In the genomic region with DNA sequence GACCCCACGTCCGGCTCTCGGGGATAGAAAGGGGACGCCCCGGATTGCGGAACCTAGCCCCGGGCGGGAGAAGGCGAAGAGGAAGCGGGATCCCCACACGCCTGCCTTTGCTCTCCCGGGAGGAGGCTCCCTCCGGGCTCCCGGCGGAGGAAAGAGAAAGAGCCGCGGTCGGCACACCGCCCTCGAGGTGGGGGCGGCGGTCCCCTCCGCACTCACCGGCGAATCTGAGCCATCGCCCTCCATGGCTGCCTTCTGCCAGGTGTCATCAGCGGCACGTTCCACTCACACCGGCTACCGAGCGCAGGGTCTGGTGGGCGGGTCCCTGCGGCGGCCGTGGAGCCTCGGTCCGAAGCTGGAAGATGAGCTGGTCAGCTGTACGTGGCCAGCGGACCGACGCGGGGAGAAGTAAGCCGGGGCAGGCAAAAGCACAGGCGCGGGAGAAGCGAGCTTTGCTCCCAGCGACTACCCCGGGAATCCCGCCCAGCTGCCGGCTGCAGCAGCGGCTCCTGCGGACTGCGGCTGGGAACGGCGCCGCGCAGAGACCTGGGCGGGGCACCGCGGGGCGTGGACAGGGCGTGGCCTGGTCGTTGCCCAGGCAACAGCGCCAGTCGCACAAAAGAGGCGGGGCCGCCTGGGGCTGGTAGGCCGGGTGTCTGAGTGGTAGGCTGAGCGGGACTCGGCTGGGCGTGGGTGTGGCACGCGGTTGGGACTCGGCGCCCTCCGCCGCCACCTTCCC, we compare ENCODE assay signal across 1 cellular context.
A peak's percentile ranks its signal among the peaks of the same experiment; 100 is the strongest.
TF ChIP-seq lines count a peak whose summit lies in the region.

A gene with protein sequence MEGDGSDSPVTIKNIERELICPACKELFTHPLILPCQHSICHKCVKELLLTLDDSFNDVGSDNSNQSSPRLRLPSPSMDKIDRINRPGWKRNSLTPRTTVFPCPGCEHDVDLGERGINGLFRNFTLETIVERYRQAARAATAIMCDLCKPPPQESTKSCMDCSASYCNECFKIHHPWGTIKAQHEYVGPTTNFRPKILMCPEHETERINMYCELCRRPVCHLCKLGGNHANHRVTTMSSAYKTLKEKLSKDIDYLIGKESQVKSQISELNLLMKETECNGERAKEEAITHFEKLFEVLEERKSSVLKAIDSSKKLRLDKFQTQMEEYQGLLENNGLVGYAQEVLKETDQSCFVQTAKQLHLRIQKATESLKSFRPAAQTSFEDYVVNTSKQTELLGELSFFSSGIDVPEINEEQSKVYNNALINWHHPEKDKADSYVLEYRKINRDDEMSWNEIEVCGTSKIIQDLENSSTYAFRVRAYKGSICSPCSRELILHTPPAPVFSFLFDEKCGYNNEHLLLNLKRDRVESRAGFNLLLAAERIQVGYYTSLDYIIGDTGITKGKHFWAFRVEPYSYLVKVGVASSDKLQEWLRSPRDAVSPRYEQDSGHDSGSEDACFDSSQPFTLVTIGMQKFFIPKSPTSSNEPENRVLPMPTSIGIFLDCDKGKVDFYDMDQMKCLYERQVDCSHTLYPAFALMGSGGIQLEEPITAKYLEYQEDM (minus strand): TSS at position 517 of the 736 bp plus-strand sequence. CDS start 274 bp downstream, at position 243.

TF ChIP-seq in HepG2, 621 proteins besides CTCF, POLR2A, EP300 and RAD21 (continued from another document and continues in another):
- TF ChIP-seq, protein P1, sequence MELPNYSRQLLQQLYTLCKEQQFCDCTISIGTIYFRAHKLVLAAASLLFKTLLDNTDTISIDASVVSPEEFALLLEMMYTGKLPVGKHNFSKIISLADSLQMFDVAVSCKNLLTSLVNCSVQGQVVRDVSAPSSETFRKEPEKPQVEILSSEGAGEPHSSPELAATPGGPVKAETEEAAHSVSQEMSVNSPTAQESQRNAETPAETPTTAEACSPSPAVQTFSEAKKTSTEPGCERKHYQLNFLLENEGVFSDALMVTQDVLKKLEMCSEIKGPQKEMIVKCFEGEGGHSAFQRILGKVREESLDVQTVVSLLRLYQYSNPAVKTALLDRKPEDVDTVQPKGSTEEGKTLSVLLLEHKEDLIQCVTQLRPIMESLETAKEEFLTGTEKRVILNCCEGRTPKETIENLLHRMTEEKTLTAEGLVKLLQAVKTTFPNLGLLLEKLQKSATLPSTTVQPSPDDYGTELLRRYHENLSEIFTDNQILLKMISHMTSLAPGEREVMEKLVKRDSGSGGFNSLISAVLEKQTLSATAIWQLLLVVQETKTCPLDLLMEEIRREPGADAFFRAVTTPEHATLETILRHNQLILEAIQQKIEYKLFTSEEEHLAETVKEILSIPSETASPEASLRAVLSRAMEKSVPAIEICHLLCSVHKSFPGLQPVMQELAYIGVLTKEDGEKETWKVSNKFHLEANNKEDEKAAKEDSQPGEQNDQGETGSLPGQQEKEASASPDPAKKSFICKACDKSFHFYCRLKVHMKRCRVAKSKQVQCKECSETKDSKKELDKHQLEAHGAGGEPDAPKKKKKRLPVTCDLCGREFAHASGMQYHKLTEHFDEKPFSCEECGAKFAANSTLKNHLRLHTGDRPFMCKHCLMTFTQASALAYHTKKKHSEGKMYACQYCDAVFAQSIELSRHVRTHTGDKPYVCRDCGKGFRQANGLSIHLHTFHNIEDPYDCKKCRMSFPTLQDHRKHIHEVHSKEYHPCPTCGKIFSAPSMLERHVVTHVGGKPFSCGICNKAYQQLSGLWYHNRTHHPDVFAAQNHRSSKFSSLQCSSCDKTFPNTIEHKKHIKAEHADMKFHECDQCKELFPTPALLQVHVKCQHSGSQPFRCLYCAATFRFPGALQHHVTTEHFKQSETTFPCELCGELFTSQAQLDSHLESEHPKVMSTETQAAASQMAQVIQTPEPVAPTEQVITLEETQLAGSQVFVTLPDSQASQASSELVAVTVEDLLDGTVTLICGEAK (IDR thresholded peaks at IDR 0.05), result no peak
- TF ChIP-seq, protein P1 (CRISPR knock-in tag; IDR thresholded peaks at IDR 0.05), result peak; percentile 84; the same call in 1 of the 2 replicates
- TF ChIP-seq ZNF549 (CRISPR knock-in tag; IDR thresholded peaks at IDR 0.05), result no peak
- no peak for TF ChIP-seq FOSL2 (CRISPR knock-in tag; IDR thresholded peaks at IDR 0.05)
- TF ChIP-seq PLRG1 (conservative IDR thresholded peaks at IDR 0.05), result no peak
- TF ChIP-seq POGZ (CRISPR knock-in tag; IDR thresholded peaks at IDR 0.05), result peak; percentile 74
- TF ChIP-seq NR1H2 (CRISPR knock-in tag; IDR thresholded peaks at IDR 0.05; ENCODE audit: borderline replicate concordance, low read depth), result no peak
- TF ChIP-seq PAX8 (CRISPR knock-in tag; IDR thresholded peaks at IDR 0.05; ENCODE audit: borderline replicate concordance), result no peak
- no peak for TF ChIP-seq FLYWCH1 (CRISPR knock-in tag; IDR thresholded peaks at IDR 0.05)
- no peak for TF ChIP-seq ZNF567 (CRISPR knock-in tag; IDR thresholded peaks at IDR 0.05; ENCODE audit: borderline replicate concordance)
- TF ChIP-seq ZKSCAN5 (CRISPR knock-in tag; IDR thresholded peaks at IDR 0.05), result no peak
- no peak for TF ChIP-seq ZNF3 (CRISPR knock-in tag; IDR thresholded peaks at IDR 0.05)
- TF ChIP-seq, protein P2, sequence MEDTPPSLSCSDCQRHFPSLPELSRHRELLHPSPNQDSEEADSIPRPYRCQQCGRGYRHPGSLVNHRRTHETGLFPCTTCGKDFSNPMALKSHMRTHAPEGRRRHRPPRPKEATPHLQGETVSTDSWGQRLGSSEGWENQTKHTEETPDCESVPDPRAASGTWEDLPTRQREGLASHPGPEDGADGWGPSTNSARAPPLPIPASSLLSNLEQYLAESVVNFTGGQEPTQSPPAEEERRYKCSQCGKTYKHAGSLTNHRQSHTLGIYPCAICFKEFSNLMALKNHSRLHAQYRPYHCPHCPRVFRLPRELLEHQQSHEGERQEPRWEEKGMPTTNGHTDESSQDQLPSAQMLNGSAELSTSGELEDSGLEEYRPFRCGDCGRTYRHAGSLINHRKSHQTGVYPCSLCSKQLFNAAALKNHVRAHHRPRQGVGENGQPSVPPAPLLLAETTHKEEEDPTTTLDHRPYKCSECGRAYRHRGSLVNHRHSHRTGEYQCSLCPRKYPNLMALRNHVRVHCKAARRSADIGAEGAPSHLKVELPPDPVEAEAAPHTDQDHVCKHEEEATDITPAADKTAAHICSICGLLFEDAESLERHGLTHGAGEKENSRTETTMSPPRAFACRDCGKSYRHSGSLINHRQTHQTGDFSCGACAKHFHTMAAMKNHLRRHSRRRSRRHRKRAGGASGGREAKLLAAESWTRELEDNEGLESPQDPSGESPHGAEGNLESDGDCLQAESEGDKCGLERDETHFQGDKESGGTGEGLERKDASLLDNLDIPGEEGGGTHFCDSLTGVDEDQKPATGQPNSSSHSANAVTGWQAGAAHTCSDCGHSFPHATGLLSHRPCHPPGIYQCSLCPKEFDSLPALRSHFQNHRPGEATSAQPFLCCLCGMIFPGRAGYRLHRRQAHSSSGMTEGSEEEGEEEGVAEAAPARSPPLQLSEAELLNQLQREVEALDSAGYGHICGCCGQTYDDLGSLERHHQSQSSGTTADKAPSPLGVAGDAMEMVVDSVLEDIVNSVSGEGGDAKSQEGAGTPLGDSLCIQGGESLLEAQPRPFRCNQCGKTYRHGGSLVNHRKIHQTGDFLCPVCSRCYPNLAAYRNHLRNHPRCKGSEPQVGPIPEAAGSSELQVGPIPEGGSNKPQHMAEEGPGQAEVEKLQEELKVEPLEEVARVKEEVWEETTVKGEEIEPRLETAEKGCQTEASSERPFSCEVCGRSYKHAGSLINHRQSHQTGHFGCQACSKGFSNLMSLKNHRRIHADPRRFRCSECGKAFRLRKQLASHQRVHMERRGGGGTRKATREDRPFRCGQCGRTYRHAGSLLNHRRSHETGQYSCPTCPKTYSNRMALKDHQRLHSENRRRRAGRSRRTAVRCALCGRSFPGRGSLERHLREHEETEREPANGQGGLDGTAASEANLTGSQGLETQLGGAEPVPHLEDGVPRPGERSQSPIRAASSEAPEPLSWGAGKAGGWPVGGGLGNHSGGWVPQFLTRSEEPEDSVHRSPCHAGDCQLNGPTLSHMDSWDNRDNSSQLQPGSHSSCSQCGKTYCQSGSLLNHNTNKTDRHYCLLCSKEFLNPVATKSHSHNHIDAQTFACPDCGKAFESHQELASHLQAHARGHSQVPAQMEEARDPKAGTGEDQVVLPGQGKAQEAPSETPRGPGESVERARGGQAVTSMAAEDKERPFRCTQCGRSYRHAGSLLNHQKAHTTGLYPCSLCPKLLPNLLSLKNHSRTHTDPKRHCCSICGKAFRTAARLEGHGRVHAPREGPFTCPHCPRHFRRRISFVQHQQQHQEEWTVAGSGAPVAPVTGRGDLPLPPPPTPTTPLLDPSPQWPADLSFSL (CRISPR knock-in tag; IDR thresholded peaks at IDR 0.05), result no peak
- peak; percentile 22; the same call in 1 of the 2 replicates for TF ChIP-seq YEATS2 (CRISPR knock-in tag; IDR thresholded peaks at IDR 0.05; ENCODE audit: borderline replicate concordance)
- TF ChIP-seq SIN3B (IDR thresholded peaks at IDR 0.05; ENCODE audit: low read length), result no peak
- peak; percentile 65; the same call in 1 of the 2 replicates for TF ChIP-seq ZNF790 (CRISPR knock-in tag; IDR thresholded peaks at IDR 0.05; ENCODE audit: borderline replicate concordance)
- TF ChIP-seq HCFC1 (IDR thresholded peaks at IDR 0.05; ENCODE audit: low read depth, low read length), result no peak
- TF ChIP-seq ZNF260 (CRISPR knock-in tag; IDR thresholded peaks at IDR 0.05; ENCODE audit: borderline replicate concordance, low read depth), result no peak
- TF ChIP-seq, protein P3, sequence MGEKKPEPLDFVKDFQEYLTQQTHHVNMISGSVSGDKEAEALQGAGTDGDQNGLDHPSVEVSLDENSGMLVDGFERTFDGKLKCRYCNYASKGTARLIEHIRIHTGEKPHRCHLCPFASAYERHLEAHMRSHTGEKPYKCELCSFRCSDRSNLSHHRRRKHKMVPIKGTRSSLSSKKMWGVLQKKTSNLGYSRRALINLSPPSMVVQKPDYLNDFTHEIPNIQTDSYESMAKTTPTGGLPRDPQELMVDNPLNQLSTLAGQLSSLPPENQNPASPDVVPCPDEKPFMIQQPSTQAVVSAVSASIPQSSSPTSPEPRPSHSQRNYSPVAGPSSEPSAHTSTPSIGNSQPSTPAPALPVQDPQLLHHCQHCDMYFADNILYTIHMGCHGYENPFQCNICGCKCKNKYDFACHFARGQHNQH (CRISPR knock-in tag; IDR thresholded peaks at IDR 0.05), result peak; percentile 63
- TF ChIP-seq, protein P4, sequence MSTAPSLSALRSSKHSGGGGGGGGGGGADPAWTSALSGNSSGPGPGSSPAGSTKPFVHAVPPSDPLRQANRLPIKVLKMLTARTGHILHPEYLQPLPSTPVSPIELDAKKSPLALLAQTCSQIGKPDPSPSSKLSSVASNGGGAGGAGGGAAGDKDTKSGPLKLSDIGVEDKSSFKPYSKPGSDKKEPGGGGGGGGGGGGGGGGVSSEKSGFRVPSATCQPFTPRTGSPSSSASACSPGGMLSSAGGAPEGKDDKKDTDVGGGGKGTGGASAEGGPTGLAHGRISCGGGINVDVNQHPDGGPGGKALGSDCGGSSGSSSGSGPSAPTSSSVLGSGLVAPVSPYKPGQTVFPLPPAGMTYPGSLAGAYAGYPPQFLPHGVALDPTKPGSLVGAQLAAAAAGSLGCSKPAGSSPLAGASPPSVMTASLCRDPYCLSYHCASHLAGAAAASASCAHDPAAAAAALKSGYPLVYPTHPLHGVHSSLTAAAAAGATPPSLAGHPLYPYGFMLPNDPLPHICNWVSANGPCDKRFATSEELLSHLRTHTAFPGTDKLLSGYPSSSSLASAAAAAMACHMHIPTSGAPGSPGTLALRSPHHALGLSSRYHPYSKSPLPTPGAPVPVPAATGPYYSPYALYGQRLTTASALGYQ (CRISPR knock-in tag; IDR thresholded peaks at IDR 0.05), result no peak
- no peak for TF ChIP-seq KLF11 (CRISPR knock-in tag; IDR thresholded peaks at IDR 0.05)
- no peak for TF ChIP-seq CENPT (CRISPR knock-in tag; IDR thresholded peaks at IDR 0.05; ENCODE audit: low read depth)
- TF ChIP-seq ZNF34 (CRISPR knock-in tag; IDR thresholded peaks at IDR 0.05; ENCODE audit: borderline replicate concordance), result peak; percentile 59; the same call in 1 of the 2 replicates
- peak; percentile 86 for TF ChIP-seq REPIN1 (CRISPR knock-in tag; IDR thresholded peaks at IDR 0.05; ENCODE audit: borderline replicate concordance, low read depth)
- TF ChIP-seq, protein P5, sequence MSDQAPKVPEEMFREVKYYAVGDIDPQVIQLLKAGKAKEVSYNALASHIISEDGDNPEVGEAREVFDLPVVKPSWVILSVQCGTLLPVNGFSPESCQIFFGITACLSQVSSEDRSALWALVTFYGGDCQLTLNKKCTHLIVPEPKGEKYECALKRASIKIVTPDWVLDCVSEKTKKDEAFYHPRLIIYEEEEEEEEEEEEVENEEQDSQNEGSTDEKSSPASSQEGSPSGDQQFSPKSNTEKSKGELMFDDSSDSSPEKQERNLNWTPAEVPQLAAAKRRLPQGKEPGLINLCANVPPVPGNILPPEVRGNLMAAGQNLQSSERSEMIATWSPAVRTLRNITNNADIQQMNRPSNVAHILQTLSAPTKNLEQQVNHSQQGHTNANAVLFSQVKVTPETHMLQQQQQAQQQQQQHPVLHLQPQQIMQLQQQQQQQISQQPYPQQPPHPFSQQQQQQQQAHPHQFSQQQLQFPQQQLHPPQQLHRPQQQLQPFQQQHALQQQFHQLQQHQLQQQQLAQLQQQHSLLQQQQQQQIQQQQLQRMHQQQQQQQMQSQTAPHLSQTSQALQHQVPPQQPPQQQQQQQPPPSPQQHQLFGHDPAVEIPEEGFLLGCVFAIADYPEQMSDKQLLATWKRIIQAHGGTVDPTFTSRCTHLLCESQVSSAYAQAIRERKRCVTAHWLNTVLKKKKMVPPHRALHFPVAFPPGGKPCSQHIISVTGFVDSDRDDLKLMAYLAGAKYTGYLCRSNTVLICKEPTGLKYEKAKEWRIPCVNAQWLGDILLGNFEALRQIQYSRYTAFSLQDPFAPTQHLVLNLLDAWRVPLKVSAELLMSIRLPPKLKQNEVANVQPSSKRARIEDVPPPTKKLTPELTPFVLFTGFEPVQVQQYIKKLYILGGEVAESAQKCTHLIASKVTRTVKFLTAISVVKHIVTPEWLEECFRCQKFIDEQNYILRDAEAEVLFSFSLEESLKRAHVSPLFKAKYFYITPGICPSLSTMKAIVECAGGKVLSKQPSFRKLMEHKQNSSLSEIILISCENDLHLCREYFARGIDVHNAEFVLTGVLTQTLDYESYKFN (CRISPR knock-in tag; conservative IDR thresholded peaks at IDR 0.05), result peak; percentile 36
